Comparison of ENCODE assay signal across 9 cellular contexts in genomic region chr12:15899282-15899870, GRCh38. TPM values are rescaled to one million over a fixed set of nuclear protein-coding genes. Genes with fewer than 3 reads are reported as not detected.
DNase-seq lines count a peak whose midpoint lies in the region; ATAC-seq and TF ChIP-seq lines count a peak whose summit lies in the region.
"Had no signal": no experiment of that assay in that cellular context is flagged by ENCODE, and none has a peak within 500 bp of the region (broad histone marks: within the 10 kb centered on the region; RNA-seq: fewer than 3 reads in every experiment).

No MANE protein-coding gene starts in this region.

- H3K27ac ChIP-seq in CD4-positive, CD25-positive, alpha-beta regulatory T cell (ENCODE audit: insufficient read depth, low read length, poor library complexity, severe bottlenecking): no peak overlapping the region
- H3K27ac ChIP-seq in lower lobe of right lung: no peak overlapping the region
- H3K27ac ChIP-seq: SJCRH30 had no signal

- ATAC-seq in CD4-positive, CD25-positive, alpha-beta regulatory T cell (ENCODE audit: low read depth in 2 of 2): peak; percentile 50 to 52
- ATAC-seq in GM18502 (IDR thresholded peaks at IDR 0.05; ENCODE audit: poor library complexity, unreplicated experiment) (peak; percentile 76), lower lobe of right lung (peak in 1 of 2 donors; percentile 70), HG02623 (IDR thresholded peaks at IDR 0.05; ENCODE audit: unreplicated experiment) (no peak), HG02571 (IDR thresholded peaks at IDR 0.05; ENCODE audit: unreplicated experiment) (no peak)

- no peaks in the 10 kb centered on the region for H3K27me3 Mint-ChIP-seq in CD4-positive, CD25-positive, alpha-beta regulatory T cell

- no peak overlapping the region for H3K4me3 ChIP-seq in CD4-positive, CD25-positive, alpha-beta regulatory T cell (ENCODE audit: low read depth, low read length)
- H3K4me3 ChIP-seq in astrocyte of the cerebellum (ENCODE audit: low read depth, low read length): no peak overlapping the region
- H3K4me3 ChIP-seq in lower lobe of right lung: no peak overlapping the region
- H3K4me3 ChIP-seq: SJCRH30 had no signal

- no peaks in the 10 kb centered on the region for H3K27me3 ChIP-seq in CD4-positive, CD25-positive, alpha-beta regulatory T cell (ENCODE audit: control insufficient read depth, insufficient read depth, low read length)
- H3K27me3 ChIP-seq in lower lobe of right lung (ENCODE audit: low read depth): no peaks in the 10 kb centered on the region
- H3K27me3 ChIP-seq: SJCRH30 had no signal

- peak in 2 of 3 donors; percentile 47 for DNase-seq in CD4-positive, CD25-positive, alpha-beta regulatory T cell
- DNase-seq in M059J (ENCODE audit: low read depth) (peak; percentile 39), astrocyte of the cerebellum (ENCODE audit: low read depth) (no peak), lower lobe of right lung (no peak)
- DNase-seq in stimulated activated CD4-positive, alpha-beta T cell treated with anti-CD3 and anti-CD28 coated beads, Interleukin-4, amount 100 ng/mL, for 4 hours: no peak

- H3K4me1 ChIP-seq in CD4-positive, CD25-positive, alpha-beta regulatory T cell (ENCODE audit: control insufficient read depth, insufficient read depth, low read length, poor library complexity, severe bottlenecking): no peaks in the 10 kb centered on the region
- no peaks in the 10 kb centered on the region for H3K4me1 ChIP-seq in lower lobe of right lung
- H3K4me1 ChIP-seq: SJCRH30 had no signal

- H3K36me3 ChIP-seq in CD4-positive, CD25-positive, alpha-beta regulatory T cell (ENCODE audit: control insufficient read depth, insufficient read depth, low read length): peaks cover 84% of the 10 kb centered on the region
- H3K36me3 ChIP-seq in lower lobe of right lung: peaks cover 96% of the 10 kb centered on the region

- H3K9me3 Mint-ChIP-seq in CD4-positive, CD25-positive, alpha-beta regulatory T cell: no peaks in the 10 kb centered on the region

- H3K4me1 Mint-ChIP-seq in CD4-positive, CD25-positive, alpha-beta regulatory T cell: peaks cover 8 to 16% (median 8%) of the 10 kb centered on the region in 4 donors

- H3K4me3 Mint-ChIP-seq in CD4-positive, CD25-positive, alpha-beta regulatory T cell: peak overlapping the region in 1 of 4 donors; percentile 7

- TF ChIP-seq CTCF in astrocyte of the cerebellum (IDR thresholded peaks at IDR 0.05; ENCODE audit: low read depth, low read length, missing control alignments) (peak; percentile 49), lower lobe of right lung (IDR thresholded peaks at IDR 0.05) (peak; percentile 67)

- peaks cover 35% of the 10 kb centered on the region for H3K36me3 Mint-ChIP-seq in CD4-positive, CD25-positive, alpha-beta regulatory T cell

- H3K9me3 ChIP-seq in CD4-positive, CD25-positive, alpha-beta regulatory T cell (ENCODE audit: control insufficient read depth in 2 of 2, low read length in 2 of 2): no peaks in the 10 kb centered on the region
- no peaks in the 10 kb centered on the region for H3K9me3 ChIP-seq in lower lobe of right lung
- H3K9me3 ChIP-seq: SJCRH30 had no signal

- intact Hi-C loops in lower lobe of right lung (cut with DNase I): no loop called here

- in situ Hi-C loops in astrocyte of the cerebellum (cut with HindIII; ENCODE audit: low sequenced_read_pairs): no loop called here

- H3K27ac Mint-ChIP-seq in CD4-positive, CD25-positive, alpha-beta regulatory T cell: peak overlapping the region; percentile 40 to 47 (median 44)

RNA-seq across cellular contexts. Expression of gene DERA, which starts 11.8 kb away (rescaled TPM):
- 14.8 TPM for total RNA-seq in CD4-positive, CD25-positive, alpha-beta regulatory T cell
- 10 to 100 TPM; 21.5 to 45.5 (median 41.4) TPM for polyA plus RNA-seq in CD4-positive, CD25-positive, alpha-beta regulatory T cell
- total RNA-seq in M059J (2014; rRNA removed; shearing (Covaris generic)): 67.0 and 111 TPM in 2 replicates
- 44.0 TPM for total RNA-seq in lower lobe of right lung

RNA-seq across cellular contexts. Expression of gene STRAP, which starts 17.2 kb away (rescaled TPM):
- total RNA-seq in CD4-positive, CD25-positive, alpha-beta regulatory T cell: 107 TPM
- polyA plus RNA-seq in CD4-positive, CD25-positive, alpha-beta regulatory T cell: 100 to 1,000 TPM; 106 to 130 (median 117) TPM
- 91.0 and 148 TPM in 2 replicates for total RNA-seq in M059J (2014; rRNA removed; shearing (Covaris generic))
- total RNA-seq in lower lobe of right lung: 65.4 TPM

Comparison
In these comparisons a context has a peak if more than half of its experiments do, and no peak if none do; other contexts are left out.
1. ATAC-seq: peak in CD4-positive, CD25-positive, alpha-beta regulatory T cell (2 of 2) and GM18502 (single experiment); none in HG02623 (single experiment) and HG02571 (single experiment).
2. DNase-seq: peak in CD4-positive, CD25-positive, alpha-beta regulatory T cell (2 of 3) and M059J (single experiment); none in astrocyte of the cerebellum (single experiment), lower lobe of right lung (single experiment) and stimulated activated CD4-positive, alpha-beta T cell treated with anti-CD3 and anti-CD28 coated beads, Interleukin-4, amount 100 ng/mL, for 4 hours (0 of 2).